Comparison of ENCODE assay signal across 30 cellular contexts in genomic region chr15:76465728-76466127, GRCh38.
"Had no signal": no experiment of that assay in that cellular context is flagged by ENCODE, and none has a peak within 500 bp of the region (broad histone marks: within the 10 kb centered on the region; RNA-seq: fewer than 3 reads in every experiment).

No MANE protein-coding gene starts in this region.

- H3K4me1 ChIP-seq: ascending aorta had no signal

- H3K36me3 ChIP-seq: cardiac muscle cell had no signal

- H3K27ac ChIP-seq: ascending aorta, cardiac muscle cell, VCaP had no signal

- FAIRE-seq: bronchial epithelial cell, TTC549 had no signal

- ATAC-seq: activated CD8-positive, alpha-beta memory T cell treated with anti-CD3 and anti-CD28 coated beads, Interleukin-2, amount 10 ng/mL, durations not matched to agents 7 days and 5 days; activated CD8-positive, alpha-beta T cell treated with anti-CD3 and anti-CD28 coated beads, Interleukin-2, amount 10 ng/mL, durations not matched to agents 7 days and 5 days; activated naive CD8-positive, alpha-beta T cell treated with anti-CD3 and anti-CD28 coated beads, Interleukin-2, amount 50 U/mL, for 24 hours had no signal

- H3K27me3 ChIP-seq: ascending aorta, cardiac muscle cell had no signal

- DNase-seq: activated B cell treated with CpG ODN at 0.5 μM for 24 hours; activated CD4-positive, alpha-beta memory T cell treated with anti-CD3 and anti-CD28 coated beads, Interleukin-2, amount 10 ng/mL, durations not matched to agents 7 days and 5 days; activated CD4-positive, alpha-beta T cell treated with anti-CD3 and anti-CD28 coated beads for 4 hours; activated CD4-positive, alpha-beta T cell treated with anti-CD3 and anti-CD28 coated beads, Interleukin-2, amount 10 ng/mL, durations not matched to agents 24 days and 14 days; activated CD4-positive, alpha-beta T cell treated with anti-CD3 and anti-CD28 coated beads, Interleukin-2, amount 50 U/mL, for 1 hour; activated CD4-positive, alpha-beta T cell treated with anti-CD3 and anti-CD28 coated beads, Interleukin-2, amount 50 U/mL, for 48 hours; activated CD4-positive, CD25-positive, alpha-beta regulatory T cell treated with anti-CD3 and anti-CD28 coated beads, Interleukin-2, amount 50 U/mL, for 72 hours; activated CD8-positive, alpha-beta memory T cell treated with anti-CD3 and anti-CD28 coated beads for 24 hours; activated CD8-positive, alpha-beta memory T cell treated with anti-CD3 and anti-CD28 coated beads, Interleukin-2, amount 10 ng/mL, durations not matched to agents 7 days and 5 days; activated CD8-positive, alpha-beta memory T cell treated with anti-CD3 and anti-CD28 coated beads, Interleukin-2, amount 50 U/mL, for 48 hours; activated CD8-positive, alpha-beta T cell treated with anti-CD3 and anti-CD28 coated beads, Interleukin-2, amount 10 ng/mL, durations not matched to agents 7 days and 5 days; activated effector memory CD4-positive, alpha-beta T cell treated with Interleukin-2 at 50 U/mL for 16 hours; activated gamma-delta T cell; activated naive CD4-positive, alpha-beta T cell treated with anti-CD3 and anti-CD28 coated beads, Interleukin-2, amount 10 ng/mL, durations not matched to agents 7 days and 5 days; activated naive CD4-positive, alpha-beta T cell treated with Interleukin-2 at 50 U/mL for 16 hours; activated naive CD8-positive, alpha-beta T cell treated with anti-CD3 and anti-CD28 coated beads, Interleukin-2, amount 10 ng/mL, durations not matched to agents 7 days and 5 days; activated naive CD8-positive, alpha-beta T cell treated with anti-CD3 and anti-CD28 coated beads, Interleukin-2, amount 50 U/mL, for 24 hours; activated T-cell treated with anti-CD3 and anti-CD28 coated beads, Interleukin-2, amount 50 U/mL, for 24 hours; activated T-cell treated with anti-CD3 and anti-CD28 coated beads, Interleukin-2, amount 50 U/mL, for 48 hours; amygdala; anterior cingulate cortex; central memory CD4-positive, alpha-beta T cell; T-helper 1 cell; T-helper 2 cell; T-helper 9 cell had no signal

- H3K4me3 ChIP-seq: ascending aorta, cardiac muscle cell had no signal
